In genomic region chr17:61453563-61453962, GRCh38 we compare ENCODE assay signal across 31 cellular contexts. TPM values are rescaled to one million over a fixed set of nuclear protein-coding genes. Genes with fewer than 3 reads are reported as not detected.
DNase-seq lines count a peak whose midpoint lies in the region; ATAC-seq, FAIRE-seq and TF ChIP-seq lines count a peak whose summit lies in the region.
"Had no signal": no experiment of that assay in that cellular context is flagged by ENCODE, and none has a peak within 500 bp of the region (broad histone marks: within the 10 kb centered on the region; RNA-seq: fewer than 3 reads in every experiment).

No MANE protein-coding gene starts in this region.

- H3K4me2 ChIP-seq in GM23338: no peak overlapping the region
- H3K4me2 ChIP-seq in hepatocyte: peak overlapping the region; percentile 90

- H3K4me3 ChIP-seq in GM23338 (no peak overlapping the region), hepatocyte (peak overlapping the region; percentile 18), small intestine (ENCODE audit: low read depth in 1 of 2, low read length in 2 of 2) (no peak overlapping the region)
- H3K4me3 ChIP-seq: adrenal gland, pancreas, right atrium auricular region had no signal

- ATAC-seq in GM23338: no peak
- ATAC-seq in HG03097 (IDR thresholded peaks at IDR 0.05; ENCODE audit: low FRiP score, unreplicated experiment): no peak
- ATAC-seq: activated CD4-positive, alpha-beta T cell treated with anti-CD3 and anti-CD28 coated beads for 36 hours; CD8-positive, alpha-beta T cell; naive thymus-derived CD8-positive, alpha-beta T cell; pancreas had no signal

- H3K4me1 ChIP-seq in GM23338 (ENCODE audit: insufficient read depth): peaks cover 32% of the 10 kb centered on the region; the same call in 1 of the 2 replicates
- H3K4me1 ChIP-seq in hepatocyte (ENCODE audit: insufficient read depth): peaks cover 27% of the 10 kb centered on the region
- H3K4me1 ChIP-seq in small intestine (ENCODE audit: control insufficient read depth in 2 of 2, insufficient read depth in 1 of 2, low read depth in 1 of 2, low read length in 1 of 2): no peaks in the 10 kb centered on the region

- TF ChIP-seq CTCF in GM23338 (conservative IDR thresholded peaks at IDR 0.05; ENCODE audit: low read depth in 2 of 2) (no peak), hepatocyte (IDR thresholded peaks at IDR 0.05; ENCODE audit: poor library complexity) (no peak), RWPE1 (conservative IDR thresholded peaks at IDR 0.05; ENCODE audit: low read depth) (no peak)

- peaks cover 43% of the 10 kb centered on the region for H3K4me1 Mint-ChIP-seq in GM23338

- H3K36me3 ChIP-seq in GM23338 (ENCODE audit: insufficient read depth): no peaks in the 10 kb centered on the region
- no peaks in the 10 kb centered on the region for H3K36me3 ChIP-seq in hepatocyte (replicated peaks; ENCODE audit: insufficient read depth, low read depth)
- H3K36me3 ChIP-seq in small intestine (ENCODE audit: control insufficient read depth in 2 of 2, insufficient read depth in 2 of 2, low read length in 2 of 2): no peaks in the 10 kb centered on the region
- H3K36me3 ChIP-seq: adrenal gland, breast epithelium, pancreas, right atrium auricular region, tibial artery had no signal

- H3K27me3 ChIP-seq in GM23338 (ENCODE audit: insufficient read depth) (peaks cover 100% of the 10 kb centered on the region), hepatocyte (peaks cover 44% of the 10 kb centered on the region), small intestine (ENCODE audit: control insufficient read depth in 2 of 2, insufficient read depth in 2 of 2, low read length in 2 of 2) (peaks cover 18 to 64% of the 10 kb centered on the region in 2 donors)

- peaks cover 8% of the 10 kb centered on the region for H3K9me3 Mint-ChIP-seq in GM23338
- H3K9me3 Mint-ChIP-seq: CD8-positive, alpha-beta T cell; T-helper 1 cell treated with Interleukin-12 subunit alpha and Interleukin-12 subunit beta and Interleukin-4 antibody, amounts not matched to agents 30 μg/mL and 1 μg/mL, for 36 hours had no signal

- no peaks in the 10 kb centered on the region for H3K79me2 ChIP-seq in GM23338 (replicated peaks; ENCODE audit: insufficient read depth)
- H3K79me2 ChIP-seq in hepatocyte: peaks cover 79% of the 10 kb centered on the region

- 0 out of 2 replicates have a peak, but pooled peaks cover 4% of the 10 kb centered on the region for H3F3A ChIP-seq in GM23338 (replicated peaks; ENCODE audit: low read depth)

- H3K9me3 ChIP-seq in hepatocyte (ENCODE audit: low read depth): no peaks in the 10 kb centered on the region
- H3K9me3 ChIP-seq in small intestine (ENCODE audit: control insufficient read depth, low read depth): no peaks in the 10 kb centered on the region
- H3K9me3 ChIP-seq: adrenal gland, pancreas, right atrium auricular region, tibial artery had no signal

- H2AFZ ChIP-seq in GM23338 (no peak overlapping the region), hepatocyte (no peak overlapping the region)

- peak; percentile 9 for FAIRE-seq in TTC549 (lab: Jason Lieb, UNC)
- FAIRE-seq in small intestine (lab: Jason Lieb, UNC): peak; percentile 41

- H3K36me3 Mint-ChIP-seq in GM23338 (ENCODE audit: low read depth): peaks cover 3% of the 10 kb centered on the region; the same call in 1 of the 3 replicates
- H3K36me3 Mint-ChIP-seq: CD8-positive, alpha-beta T cell had no signal

- H3K27ac ChIP-seq in GM23338 (ENCODE audit: low read depth) (no peak overlapping the region), hepatocyte (peak overlapping the region; percentile 98), small intestine (ENCODE audit: low read depth in 1 of 2, low read length in 1 of 2) (no peak overlapping the region), RWPE1 (no peak overlapping the region)
- H3K27ac ChIP-seq: adrenal gland, breast epithelium, coronary artery, pancreas, right atrium auricular region had no signal

- H3K9me2 ChIP-seq in GM23338 (ENCODE audit: insufficient read depth): no peaks in the 10 kb centered on the region
- no peaks in the 10 kb centered on the region for H3K9me2 ChIP-seq in hepatocyte (replicated peaks; ENCODE audit: insufficient read depth)

- H3K4me3 Mint-ChIP-seq in GM23338: peak overlapping the region; percentile 2; the same call in 1 of the 3 replicates
- H3K4me3 Mint-ChIP-seq: T-helper 1 cell treated with Interleukin-12 subunit alpha and Interleukin-12 subunit beta and Interleukin-4 antibody, amounts not matched to agents 30 μg/mL and 1 μg/mL, for 36 hours had no signal

- CTCF ChIA-PET in RWPE1 (lab: Yijun Ruan, JAX): no interaction called here

- H3K27ac Mint-ChIP-seq in GM23338: no peak overlapping the region
- H3K27ac Mint-ChIP-seq: activated CD4-positive, alpha-beta T cell treated with anti-CD3 and anti-CD28 coated beads for 36 hours; CD8-positive, alpha-beta T cell had no signal

- H4K20me1 ChIP-seq in GM23338 (replicated peaks; ENCODE audit: insufficient read depth) (peaks cover 9% of the 10 kb centered on the region; the same call in 1 of the 2 replicates), hepatocyte (ENCODE audit: insufficient read depth, poor library complexity, severe bottlenecking) (no peaks in the 10 kb centered on the region)

- POLR2A ChIA-PET in RWPE1 (lab: Yijun Ruan, JAX; ENCODE audit: low non-redundant PET): no interaction called here

- no peak for DNase-seq in GM23338 (ENCODE audit: low spot score)
- no peak for DNase-seq in hepatocyte (ENCODE audit: low spot score)
- DNase-seq in small intestine: no peak
- DNase-seq in kidney glomerular epithelial cell (lab: John Stamatoyannopoulos, UW): no peak
- no peak for DNase-seq in RWPE1 (ENCODE audit: low spot score)
- DNase-seq: activated CD4-positive, alpha-beta T cell treated with anti-CD3 and anti-CD28 coated beads for 36 hours; activated T-cell treated with anti-CD3 and anti-CD28 coated beads, Interleukin-2, amount 50 U/mL, for 1 hour; CD8-positive, alpha-beta T cell; DMS153; GF-D8; naive thymus-derived CD8-positive, alpha-beta T cell; NCI-H1048; NCI-H187 treated with DMSO at 0.1 percent for 48 hours; NCI-H526 treated with DMSO at 0.1 percent for 48 hours; pancreas; RPMI8226; stimulated activated CD4-positive, alpha-beta T cell treated with anti-CD3 and anti-CD28 coated beads, Interleukin-12 subunit alpha, Interleukin-12 subunit beta, amount 100 ng/mL, for 4 hours; stimulated activated CD4-positive, alpha-beta T cell treated with anti-CD3 and anti-CD28 coated beads, Interleukin-4, amount 100 ng/mL, for 24 hours; stimulated activated naive CD4-positive, alpha-beta T cell; tibial artery had no signal

- peaks cover 95% of the 10 kb centered on the region for H3K27me3 Mint-ChIP-seq in GM23338 (ENCODE audit: insufficient read depth, low read depth, poor library complexity)

- WGBS in hepatocyte (ENCODE audit: low lambda C conversion rate, missing lambda C conversion rate): 29% methylated on average over 5 of the region's 5 CpGs
- 23 to 28% (median 24%) methylated on average over 5 of the region's 5 CpGs for WGBS in small intestine, 3 donors

TF ChIP-seq in GM23338, 12 proteins besides CTCF, POLR2A, EP300 and RAD21:
- TF ChIP-seq NANOG (IDR thresholded peaks at IDR 0.05; ENCODE audit: borderline replicate concordance) (no peak), EZH2 (IDR thresholded peaks at IDR 0.05; ENCODE audit: low read depth, unreplicated experiment) (peak; percentile 79)

RNA-seq across cellular contexts. Expression of gene TBX4, which starts 1.3 kb away (rescaled TPM):
- total RNA-seq in GM23338 (2014; rRNA removed; shearing (Covaris generic)): not detected in 2 replicates
- polyA plus RNA-seq in GM23338 (2016; fragmentation: Nextera tagmentation; extraction: Ambion mirVana) (not detected in 2 replicates), hepatocyte (11.6 and 13.9 TPM in 2 replicates), small intestine (not detected)
- 15.4 and 36.2 TPM in 2 replicates for total RNA-seq in hepatocyte
- total RNA-seq: activated CD4-positive, alpha-beta T cell treated with anti-CD3 and anti-CD28 coated beads for 36 hours; CD8-positive, alpha-beta T cell; glomerular endothelial cell; H4; kidney epithelial cell; LHCN-M2; naive thymus-derived CD8-positive, alpha-beta T cell; pancreas; right atrium auricular region had no signal
- polyA plus RNA-seq: naive thymus-derived CD8-positive, alpha-beta T cell; pancreas had no signal

RNA-seq across cellular contexts. Expression of gene TBX2, which starts 53.9 kb away (rescaled TPM):
- not detected in 2 replicates for total RNA-seq in GM23338 (2014; rRNA removed; shearing (Covaris generic))
- 0.10 TPM in 1 of 2 replicates, not detected in the other for polyA plus RNA-seq in GM23338 (2016; fragmentation: Nextera tagmentation; extraction: Ambion mirVana)
- 17.9 and 19.6 TPM in 2 replicates for total RNA-seq in hepatocyte
- polyA plus RNA-seq in hepatocyte: 27.5 and 29.3 TPM in 2 replicates
- 1 to 10 TPM in 2 of 3 donors, under 1 TPM in 1; 0.45 to 9.5 (median 4.3) TPM for polyA plus RNA-seq in small intestine
- total RNA-seq: activated CD4-positive, alpha-beta T cell treated with anti-CD3 and anti-CD28 coated beads for 36 hours; CD8-positive, alpha-beta T cell had no signal
- polyA plus RNA-seq: naive thymus-derived CD8-positive, alpha-beta T cell had no signal

Comparison
In these comparisons a context has a peak if more than half of its experiments do, and no peak if none do; other contexts are left out.
1. RNA of gene TBX4, which starts 1.3 kb away (polyA plus RNA-seq): 11.6 to 13.9 TPM in hepatocyte; not detected in GM23338 and not detected in small intestine; every median in the first group is over 10 times any median in the second.